Comparison of ENCODE assay signal across 17 cellular contexts in the genomic region with DNA sequence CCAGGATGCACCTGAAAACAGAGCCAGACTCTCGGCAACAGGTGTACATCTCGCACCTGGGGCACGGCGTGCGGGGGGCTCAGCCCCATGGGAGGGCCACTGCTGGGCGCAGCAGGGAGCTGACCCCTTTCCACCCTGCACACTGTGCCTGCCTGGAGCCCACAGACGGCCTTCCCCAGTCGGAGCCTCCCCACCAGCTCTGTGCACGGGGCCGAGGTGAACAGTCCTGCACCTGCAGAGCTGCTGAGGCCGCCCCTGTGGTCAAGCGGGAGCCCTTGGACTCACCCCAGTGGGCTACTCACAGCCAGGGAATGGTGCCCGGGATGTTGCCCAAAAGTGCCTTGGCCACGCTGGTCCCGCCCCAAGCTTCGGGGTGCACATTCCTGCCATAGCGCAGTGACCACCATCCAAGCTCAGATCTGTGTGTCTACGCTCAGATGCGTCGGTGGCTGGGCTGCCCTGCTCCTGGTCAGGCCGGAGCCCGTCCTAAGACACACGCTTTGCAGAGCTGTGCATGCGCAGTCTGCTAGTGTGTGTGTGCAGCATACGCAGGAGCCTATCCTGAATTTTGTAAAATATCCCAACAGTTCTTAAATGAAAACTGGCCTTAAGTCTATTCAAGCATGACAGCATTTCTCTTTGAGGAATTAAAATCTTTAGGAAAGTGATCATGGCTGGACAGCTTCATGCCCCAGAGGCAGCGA. TPM values are rescaled to one million over a fixed set of nuclear protein-coding genes. Genes with fewer than 3 reads are reported as not detected.
DNase-seq lines count a peak whose midpoint lies in the region; ATAC-seq, FAIRE-seq and TF ChIP-seq lines count a peak whose summit lies in the region.
"Had no signal": no experiment of that assay in that cellular context is flagged by ENCODE, and none has a peak within 500 bp of the region (broad histone marks: within the 10 kb centered on the region; RNA-seq: fewer than 3 reads in every experiment).

No MANE protein-coding gene starts in this region.

- H3K27ac ChIP-seq in heart right ventricle (no peak overlapping the region), kidney (ENCODE audit: low read depth in 2 of 2, low read length in 2 of 2) (no peak overlapping the region), upper lobe of right lung (no peak overlapping the region), esophagus squamous epithelium (no peak overlapping the region)
- H3K27ac ChIP-seq: A549, C4-2B had no signal

- DNase-seq in left cardiac atrium: peak; percentile 11
- no peak for DNase-seq in heart right ventricle
- DNase-seq in kidney: peak; percentile 75
- DNase-seq in posterior vena cava (ENCODE audit: low spot score): peak; percentile 73
- peak; percentile 60 for DNase-seq in upper lobe of right lung
- no peak for DNase-seq in hippocampal formation (lab: John Stamatoyannopoulos, UW)
- no peak for DNase-seq in esophagus squamous epithelium (lab: John Stamatoyannopoulos, UW)
- DNase-seq: NCI-H1694, NCI-H2107, NCI-H345, NCI-H526 treated with DMSO at 0.1 percent for 48 hours, RPMI8226 had no signal

- intact Hi-C loops in left cardiac atrium (cut with DNase I) (loop anchor here in 1 of 2 donors (10.0 kb wide), 1 partner anchor 120 kb away; no protein-coding TSS in a partner anchor), heart right ventricle (cut with DNase I) (loop anchor here in 2 of 10 donors (5.0 kb wide), 2 partner anchors 117 to 247 kb away; no protein-coding TSS in a partner anchor), kidney (cut with DNase I) (no loop called here), posterior vena cava (cut with DNase I) (loop anchor here in 1 of 2 donors (5.0 kb wide), 1 partner anchor 112 kb away; a partner anchor contains a TSS), upper lobe of right lung (cut with DNase I) (loop anchor here (10.0 kb wide), 1 partner anchor 120 kb away; no protein-coding TSS in a partner anchor), esophagus squamous epithelium (cut with DNase I) (no loop called here)

- no peak overlapping the region for H3K4me3 ChIP-seq in heart right ventricle
- no peak overlapping the region for H3K4me3 ChIP-seq in kidney (ENCODE audit: low read length in 2 of 2)
- no peak overlapping the region for H3K4me3 ChIP-seq in upper lobe of right lung
- H3K4me3 ChIP-seq in esophagus squamous epithelium: no peak overlapping the region
- H3K4me3 ChIP-seq: A549, GM12878 had no signal

- H3K9ac ChIP-seq in kidney (ENCODE audit: low read length in 2 of 2): no peak overlapping the region

- no peak for ATAC-seq in left cardiac atrium
- no peak for ATAC-seq in heart right ventricle
- no peak for ATAC-seq in upper lobe of right lung
- no peak for ATAC-seq in GM19324 (IDR thresholded peaks at IDR 0.05; ENCODE audit: low FRiP score, unreplicated experiment)
- ATAC-seq: A549, GM12878, HCT116 had no signal

- H3K4me1 ChIP-seq in heart right ventricle (no peaks in the 10 kb centered on the region), kidney (ENCODE audit: control insufficient read depth in 1 of 2, insufficient read depth in 1 of 2, low read depth in 1 of 2, low read length in 2 of 2) (no peaks in the 10 kb centered on the region), upper lobe of right lung (no peaks in the 10 kb centered on the region), esophagus squamous epithelium (peaks cover 0 to 14% (median 3%) of the 10 kb centered on the region in 3 donors)
- H3K4me1 ChIP-seq: A549 had no signal

- TF ChIP-seq CTCF in heart right ventricle (IDR thresholded peaks at IDR 0.05) (no peak), kidney (IDR thresholded peaks at IDR 0.05; ENCODE audit: borderline replicate concordance, extremely low read depth, insufficient read depth) (no peak), upper lobe of right lung (IDR thresholded peaks at IDR 0.05) (no peak), esophagus squamous epithelium (IDR thresholded peaks at IDR 0.05) (no peak)

- H3K9me3 ChIP-seq in heart right ventricle (no peaks in the 10 kb centered on the region), kidney (ENCODE audit: control insufficient read depth in 1 of 2, low read length in 2 of 2) (no peaks in the 10 kb centered on the region), upper lobe of right lung (no peaks in the 10 kb centered on the region), esophagus squamous epithelium (no peaks in the 10 kb centered on the region)
- H3K9me3 ChIP-seq: A549 had no signal

- no peaks in the 10 kb centered on the region for H3K36me3 ChIP-seq in heart right ventricle
- no peaks in the 10 kb centered on the region for H3K36me3 ChIP-seq in kidney (ENCODE audit: control insufficient read depth in 1 of 2, insufficient read depth in 2 of 2, low read length in 2 of 2)
- H3K36me3 ChIP-seq in upper lobe of right lung: no peaks in the 10 kb centered on the region
- H3K36me3 ChIP-seq in esophagus squamous epithelium: no peaks in the 10 kb centered on the region

- 86 to 88% methylated on average over 26 of the region's 26 CpGs for WGBS in heart right ventricle, 2 donors
- WGBS in esophagus squamous epithelium, 2 donors: 69 to 77% methylated on average over 7 to 10 of the region's 26 CpGs

- FAIRE-seq in kidney (lab: Jason Lieb, UNC): no peak
- FAIRE-seq: A549, GM12878 had no signal

- peaks cover 0 to 29% (median 0%) of the 10 kb centered on the region in 7 donors for H3K27me3 ChIP-seq in heart right ventricle
- H3K27me3 ChIP-seq in upper lobe of right lung: no peaks in the 10 kb centered on the region
- H3K27me3 ChIP-seq in esophagus squamous epithelium: peaks cover 0 to 26% (median 0%) of the 10 kb centered on the region in 4 donors

- TF ChIP-seq POLR2A in esophagus squamous epithelium (IDR thresholded peaks at IDR 0.05): no peak

RNA-seq across cellular contexts. Expression of a gene that starts 8.4 kb away (rescaled TPM):
- total RNA-seq in left cardiac atrium: 10 to 100 TPM; 41.4 to 42.3 TPM
- total RNA-seq in heart right ventricle: 10 to 100 TPM; 35.9 to 44.7 (median 41.0) TPM
- 10 to 100 TPM; 29.0 to 29.1 TPM for polyA plus RNA-seq in heart right ventricle
- total RNA-seq in kidney: 71.5 TPM
- polyA plus RNA-seq in kidney (ENCODE audit: insufficient read depth, low read depth, low replicate concordance): 40.5 TPM
- 10 to 100 TPM; 52.6 to 54.2 TPM for total RNA-seq in posterior vena cava
- total RNA-seq in upper lobe of right lung: 59.5 TPM
- 10 to 100 TPM; 39.1 to 54.6 (median 42.8) TPM for total RNA-seq in esophagus squamous epithelium

Comparison
In these comparisons a context has a peak if more than half of its experiments do, and no peak if none do; other contexts are left out.
1. DNase-seq: peak in left cardiac atrium (single experiment), kidney (single experiment), posterior vena cava (single experiment) and upper lobe of right lung (single experiment); none in heart right ventricle (0 of 2), hippocampal formation (0 of 2) and esophagus squamous epithelium (single experiment).